1 cellular context compared by ENCODE assay signal in the genomic region with DNA sequence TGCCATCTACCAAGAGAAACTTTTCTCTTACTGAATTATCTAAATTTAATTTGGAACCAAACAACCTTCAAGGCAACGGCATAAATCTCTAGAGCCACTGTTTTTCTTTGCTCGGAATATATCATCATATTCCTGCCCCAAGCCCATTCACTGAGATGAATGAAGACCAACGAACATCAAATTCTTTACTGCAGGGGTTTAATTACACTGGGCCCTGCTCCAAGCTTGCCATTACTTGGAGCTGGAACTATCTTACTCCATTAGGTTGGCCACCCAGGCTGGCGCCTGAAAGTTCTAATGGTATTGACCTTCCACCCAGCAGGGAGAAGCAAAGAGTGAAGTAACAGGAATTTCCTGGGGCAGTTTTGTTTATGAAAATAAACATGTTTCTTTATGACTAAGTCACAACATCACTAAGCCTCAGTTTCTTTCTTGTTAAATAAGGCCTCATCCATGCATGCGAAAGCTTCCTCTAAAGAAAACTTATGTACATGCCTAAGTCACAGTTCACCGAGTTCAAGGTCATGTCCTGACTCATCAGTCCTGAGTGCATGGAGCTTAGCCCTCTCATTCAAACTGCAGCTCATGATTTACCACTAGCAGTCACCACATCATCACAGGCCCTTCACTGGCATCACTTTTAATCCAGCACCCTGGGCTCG.
A peak's percentile ranks its signal among the peaks of the same experiment; 100 is the strongest.
TF ChIP-seq lines count a peak whose summit lies in the region.

No MANE protein-coding gene starts in this region.

TF ChIP-seq in HEK293, 187 proteins besides CTCF, POLR2A, EP300 and RAD21 (continued from another document and continues in another):
- TF ChIP-seq, protein P1, sequence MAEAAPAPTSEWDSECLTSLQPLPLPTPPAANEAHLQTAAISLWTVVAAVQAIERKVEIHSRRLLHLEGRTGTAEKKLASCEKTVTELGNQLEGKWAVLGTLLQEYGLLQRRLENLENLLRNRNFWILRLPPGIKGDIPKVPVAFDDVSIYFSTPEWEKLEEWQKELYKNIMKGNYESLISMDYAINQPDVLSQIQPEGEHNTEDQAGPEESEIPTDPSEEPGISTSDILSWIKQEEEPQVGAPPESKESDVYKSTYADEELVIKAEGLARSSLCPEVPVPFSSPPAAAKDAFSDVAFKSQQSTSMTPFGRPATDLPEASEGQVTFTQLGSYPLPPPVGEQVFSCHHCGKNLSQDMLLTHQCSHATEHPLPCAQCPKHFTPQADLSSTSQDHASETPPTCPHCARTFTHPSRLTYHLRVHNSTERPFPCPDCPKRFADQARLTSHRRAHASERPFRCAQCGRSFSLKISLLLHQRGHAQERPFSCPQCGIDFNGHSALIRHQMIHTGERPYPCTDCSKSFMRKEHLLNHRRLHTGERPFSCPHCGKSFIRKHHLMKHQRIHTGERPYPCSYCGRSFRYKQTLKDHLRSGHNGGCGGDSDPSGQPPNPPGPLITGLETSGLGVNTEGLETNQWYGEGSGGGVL (tag by site-specific recombination; IDR thresholded peaks at IDR 0.05) = 0 out of 2 replicates have a peak, but pooled peaks have one; percentile 53
- 0 out of 2 replicates have a peak, but pooled peaks have one; percentile 8 for TF ChIP-seq SCRT1 (tag by site-specific recombination; IDR thresholded peaks at IDR 0.05; ENCODE audit: borderline replicate concordance)
- TF ChIP-seq, protein P2, sequence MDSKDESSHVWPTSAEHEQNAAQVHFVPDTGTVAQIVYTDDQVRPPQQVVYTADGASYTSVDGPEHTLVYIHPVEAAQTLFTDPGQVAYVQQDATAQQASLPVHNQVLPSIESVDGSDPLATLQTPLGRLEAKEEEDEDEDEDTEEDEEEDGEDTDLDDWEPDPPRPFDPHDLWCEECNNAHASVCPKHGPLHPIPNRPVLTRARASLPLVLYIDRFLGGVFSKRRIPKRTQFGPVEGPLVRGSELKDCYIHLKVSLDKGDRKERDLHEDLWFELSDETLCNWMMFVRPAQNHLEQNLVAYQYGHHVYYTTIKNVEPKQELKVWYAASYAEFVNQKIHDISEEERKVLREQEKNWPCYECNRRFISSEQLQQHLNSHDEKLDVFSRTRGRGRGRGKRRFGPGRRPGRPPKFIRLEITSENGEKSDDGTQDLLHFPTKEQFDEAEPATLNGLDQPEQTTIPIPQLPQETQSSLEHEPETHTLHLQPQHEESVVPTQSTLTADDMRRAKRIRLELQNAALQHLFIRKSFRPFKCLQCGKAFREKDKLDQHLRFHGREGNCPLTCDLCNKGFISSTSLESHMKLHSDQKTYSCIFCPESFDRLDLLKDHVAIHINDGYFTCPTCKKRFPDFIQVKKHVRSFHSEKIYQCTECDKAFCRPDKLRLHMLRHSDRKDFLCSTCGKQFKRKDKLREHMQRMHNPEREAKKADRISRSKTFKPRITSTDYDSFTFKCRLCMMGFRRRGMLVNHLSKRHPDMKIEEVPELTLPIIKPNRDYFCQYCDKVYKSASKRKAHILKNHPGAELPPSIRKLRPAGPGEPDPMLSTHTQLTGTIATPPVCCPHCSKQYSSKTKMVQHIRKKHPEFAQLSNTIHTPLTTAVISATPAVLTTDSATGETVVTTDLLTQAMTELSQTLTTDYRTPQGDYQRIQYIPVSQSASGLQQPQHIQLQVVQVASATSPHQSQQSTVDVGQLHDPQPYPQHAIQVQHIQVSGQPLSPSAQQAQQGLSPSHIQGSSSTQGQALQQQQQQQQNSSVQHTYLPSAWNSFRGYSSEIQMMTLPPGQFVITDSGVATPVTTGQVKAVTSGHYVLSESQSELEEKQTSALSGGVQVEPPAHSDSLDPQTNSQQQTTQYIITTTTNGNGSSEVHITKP (tag by site-specific recombination; IDR thresholded peaks at IDR 0.05) = peak; percentile 86
- TF ChIP-seq, protein P3, sequence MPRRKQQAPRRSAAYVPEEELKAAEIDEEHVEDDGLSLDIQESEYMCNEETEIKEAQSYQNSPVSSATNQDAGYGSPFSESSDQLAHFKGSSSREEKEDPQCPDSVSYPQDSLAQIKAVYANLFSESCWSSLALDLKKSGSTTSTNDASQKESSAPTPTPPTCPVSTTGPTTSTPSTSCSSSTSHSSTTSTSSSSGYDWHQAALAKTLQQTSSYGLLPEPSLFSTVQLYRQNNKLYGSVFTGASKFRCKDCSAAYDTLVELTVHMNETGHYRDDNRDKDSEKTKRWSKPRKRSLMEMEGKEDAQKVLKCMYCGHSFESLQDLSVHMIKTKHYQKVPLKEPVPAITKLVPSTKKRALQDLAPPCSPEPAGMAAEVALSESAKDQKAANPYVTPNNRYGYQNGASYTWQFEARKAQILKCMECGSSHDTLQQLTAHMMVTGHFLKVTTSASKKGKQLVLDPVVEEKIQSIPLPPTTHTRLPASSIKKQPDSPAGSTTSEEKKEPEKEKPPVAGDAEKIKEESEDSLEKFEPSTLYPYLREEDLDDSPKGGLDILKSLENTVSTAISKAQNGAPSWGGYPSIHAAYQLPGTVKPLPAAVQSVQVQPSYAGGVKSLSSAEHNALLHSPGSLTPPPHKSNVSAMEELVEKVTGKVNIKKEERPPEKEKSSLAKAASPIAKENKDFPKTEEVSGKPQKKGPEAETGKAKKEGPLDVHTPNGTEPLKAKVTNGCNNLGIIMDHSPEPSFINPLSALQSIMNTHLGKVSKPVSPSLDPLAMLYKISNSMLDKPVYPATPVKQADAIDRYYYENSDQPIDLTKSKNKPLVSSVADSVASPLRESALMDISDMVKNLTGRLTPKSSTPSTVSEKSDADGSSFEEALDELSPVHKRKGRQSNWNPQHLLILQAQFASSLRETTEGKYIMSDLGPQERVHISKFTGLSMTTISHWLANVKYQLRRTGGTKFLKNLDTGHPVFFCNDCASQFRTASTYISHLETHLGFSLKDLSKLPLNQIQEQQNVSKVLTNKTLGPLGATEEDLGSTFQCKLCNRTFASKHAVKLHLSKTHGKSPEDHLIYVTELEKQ (tag by site-specific recombination; IDR thresholded peaks at IDR 0.05; ENCODE audit: borderline replicate concordance) = peak; percentile 67; the same call in 1 of the 2 replicates
- no peak for TF ChIP-seq ZSCAN16 (tag by site-specific recombination; IDR thresholded peaks at IDR 0.05)
- peak; percentile 16; the same call in 1 of the 2 replicates for TF ChIP-seq ZNF146 (tag by site-specific recombination; IDR thresholded peaks at IDR 0.05)
- peak; percentile 73 for TF ChIP-seq ZNF184 (tag by site-specific recombination; IDR thresholded peaks at IDR 0.05)
- no peak for TF ChIP-seq ZNF175 (tag by site-specific recombination; IDR thresholded peaks at IDR 0.05)
- TF ChIP-seq, protein P4, sequence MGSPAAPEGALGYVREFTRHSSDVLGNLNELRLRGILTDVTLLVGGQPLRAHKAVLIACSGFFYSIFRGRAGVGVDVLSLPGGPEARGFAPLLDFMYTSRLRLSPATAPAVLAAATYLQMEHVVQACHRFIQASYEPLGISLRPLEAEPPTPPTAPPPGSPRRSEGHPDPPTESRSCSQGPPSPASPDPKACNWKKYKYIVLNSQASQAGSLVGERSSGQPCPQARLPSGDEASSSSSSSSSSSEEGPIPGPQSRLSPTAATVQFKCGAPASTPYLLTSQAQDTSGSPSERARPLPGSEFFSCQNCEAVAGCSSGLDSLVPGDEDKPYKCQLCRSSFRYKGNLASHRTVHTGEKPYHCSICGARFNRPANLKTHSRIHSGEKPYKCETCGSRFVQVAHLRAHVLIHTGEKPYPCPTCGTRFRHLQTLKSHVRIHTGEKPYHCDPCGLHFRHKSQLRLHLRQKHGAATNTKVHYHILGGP (tag by site-specific recombination; IDR thresholded peaks at IDR 0.05) = no peak
- 0 out of 2 replicates have a peak, but pooled peaks have one; percentile 20 for TF ChIP-seq KLF16 (tag by site-specific recombination; IDR thresholded peaks at IDR 0.05)
- TF ChIP-seq ZFP37 (tag by site-specific recombination; IDR thresholded peaks at IDR 0.05) = peak; percentile 18; the same call in 1 of the 2 replicates
- TF ChIP-seq, protein P5, sequence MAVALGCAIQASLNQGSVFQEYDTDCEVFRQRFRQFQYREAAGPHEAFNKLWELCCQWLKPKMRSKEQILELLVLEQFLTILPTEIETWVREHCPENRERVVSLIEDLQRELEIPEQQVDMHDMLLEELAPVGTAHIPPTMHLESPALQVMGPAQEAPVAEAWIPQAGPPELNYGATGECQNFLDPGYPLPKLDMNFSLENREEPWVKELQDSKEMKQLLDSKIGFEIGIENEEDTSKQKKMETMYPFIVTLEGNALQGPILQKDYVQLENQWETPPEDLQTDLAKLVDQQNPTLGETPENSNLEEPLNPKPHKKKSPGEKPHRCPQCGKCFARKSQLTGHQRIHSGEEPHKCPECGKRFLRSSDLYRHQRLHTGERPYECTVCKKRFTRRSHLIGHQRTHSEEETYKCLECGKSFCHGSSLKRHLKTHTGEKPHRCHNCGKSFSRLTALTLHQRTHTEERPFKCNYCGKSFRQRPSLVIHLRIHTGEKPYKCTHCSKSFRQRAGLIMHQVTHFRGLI (tag by site-specific recombination; IDR thresholded peaks at IDR 0.05) = peak; percentile 96
- no peak for TF ChIP-seq ZNF132 (tag by site-specific recombination; IDR thresholded peaks at IDR 0.05; ENCODE audit: borderline replicate concordance)
- no peak for TF ChIP-seq ZNF830 (tag by site-specific recombination; IDR thresholded peaks at IDR 0.05; ENCODE audit: low read depth)
- TF ChIP-seq, protein P6, sequence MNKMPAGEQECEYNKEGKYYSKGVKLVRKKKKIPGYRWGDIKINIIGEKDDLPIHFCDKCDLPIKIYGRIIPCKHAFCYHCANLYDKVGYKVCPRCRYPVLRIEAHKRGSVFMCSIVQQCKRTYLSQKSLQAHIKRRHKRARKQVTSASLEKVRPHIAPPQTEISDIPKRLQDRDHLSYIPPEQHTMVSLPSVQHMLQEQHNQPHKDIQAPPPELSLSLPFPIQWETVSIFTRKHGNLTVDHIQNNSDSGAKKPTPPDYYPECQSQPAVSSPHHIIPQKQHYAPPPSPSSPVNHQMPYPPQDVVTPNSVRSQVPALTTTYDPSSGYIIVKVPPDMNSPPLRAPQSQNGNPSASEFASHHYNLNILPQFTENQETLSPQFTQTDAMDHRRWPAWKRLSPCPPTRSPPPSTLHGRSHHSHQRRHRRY (tag by site-specific recombination; IDR thresholded peaks at IDR 0.05) = no peak
- no peak for TF ChIP-seq ZNF555 (tag by site-specific recombination; conservative IDR thresholded peaks at IDR 0.05)
- TF ChIP-seq ZNF791 (tag by site-specific recombination; IDR thresholded peaks at IDR 0.05) = no peak
- TF ChIP-seq, protein P7, sequence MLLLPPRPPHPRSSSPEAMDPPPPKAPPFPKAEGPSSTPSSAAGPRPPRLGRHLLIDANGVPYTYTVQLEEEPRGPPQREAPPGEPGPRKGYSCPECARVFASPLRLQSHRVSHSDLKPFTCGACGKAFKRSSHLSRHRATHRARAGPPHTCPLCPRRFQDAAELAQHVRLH (tag by site-specific recombination; IDR thresholded peaks at IDR 0.05) = peak; percentile 23; the same call in 1 of the 2 replicates
- peak; percentile 64 for TF ChIP-seq ZNF335 (tag by site-specific recombination; conservative IDR thresholded peaks at IDR 0.05)
- TF ChIP-seq, protein P8, sequence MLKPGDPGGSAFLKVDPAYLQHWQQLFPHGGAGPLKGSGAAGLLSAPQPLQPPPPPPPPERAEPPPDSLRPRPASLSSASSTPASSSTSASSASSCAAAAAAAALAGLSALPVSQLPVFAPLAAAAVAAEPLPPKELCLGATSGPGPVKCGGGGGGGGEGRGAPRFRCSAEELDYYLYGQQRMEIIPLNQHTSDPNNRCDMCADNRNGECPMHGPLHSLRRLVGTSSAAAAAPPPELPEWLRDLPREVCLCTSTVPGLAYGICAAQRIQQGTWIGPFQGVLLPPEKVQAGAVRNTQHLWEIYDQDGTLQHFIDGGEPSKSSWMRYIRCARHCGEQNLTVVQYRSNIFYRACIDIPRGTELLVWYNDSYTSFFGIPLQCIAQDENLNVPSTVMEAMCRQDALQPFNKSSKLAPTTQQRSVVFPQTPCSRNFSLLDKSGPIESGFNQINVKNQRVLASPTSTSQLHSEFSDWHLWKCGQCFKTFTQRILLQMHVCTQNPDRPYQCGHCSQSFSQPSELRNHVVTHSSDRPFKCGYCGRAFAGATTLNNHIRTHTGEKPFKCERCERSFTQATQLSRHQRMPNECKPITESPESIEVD (tag by site-specific recombination; IDR thresholded peaks at IDR 0.05) = peak; percentile 97
- TF ChIP-seq ZNF292 (tag by site-specific recombination; IDR thresholded peaks at IDR 0.05; ENCODE audit: borderline replicate concordance, low read depth) = no peak
- no peak for TF ChIP-seq ZNF510 (tag by site-specific recombination; IDR thresholded peaks at IDR 0.05; ENCODE audit: insufficient replicate concordance)
- peak; percentile 79 for TF ChIP-seq ZNF2 (tag by site-specific recombination; IDR thresholded peaks at IDR 0.05)
- 0 out of 2 replicates have a peak, but pooled peaks have one; percentile 7 for TF ChIP-seq SP2 (tag by site-specific recombination; IDR thresholded peaks at IDR 0.05)
- TF ChIP-seq, protein P9, sequence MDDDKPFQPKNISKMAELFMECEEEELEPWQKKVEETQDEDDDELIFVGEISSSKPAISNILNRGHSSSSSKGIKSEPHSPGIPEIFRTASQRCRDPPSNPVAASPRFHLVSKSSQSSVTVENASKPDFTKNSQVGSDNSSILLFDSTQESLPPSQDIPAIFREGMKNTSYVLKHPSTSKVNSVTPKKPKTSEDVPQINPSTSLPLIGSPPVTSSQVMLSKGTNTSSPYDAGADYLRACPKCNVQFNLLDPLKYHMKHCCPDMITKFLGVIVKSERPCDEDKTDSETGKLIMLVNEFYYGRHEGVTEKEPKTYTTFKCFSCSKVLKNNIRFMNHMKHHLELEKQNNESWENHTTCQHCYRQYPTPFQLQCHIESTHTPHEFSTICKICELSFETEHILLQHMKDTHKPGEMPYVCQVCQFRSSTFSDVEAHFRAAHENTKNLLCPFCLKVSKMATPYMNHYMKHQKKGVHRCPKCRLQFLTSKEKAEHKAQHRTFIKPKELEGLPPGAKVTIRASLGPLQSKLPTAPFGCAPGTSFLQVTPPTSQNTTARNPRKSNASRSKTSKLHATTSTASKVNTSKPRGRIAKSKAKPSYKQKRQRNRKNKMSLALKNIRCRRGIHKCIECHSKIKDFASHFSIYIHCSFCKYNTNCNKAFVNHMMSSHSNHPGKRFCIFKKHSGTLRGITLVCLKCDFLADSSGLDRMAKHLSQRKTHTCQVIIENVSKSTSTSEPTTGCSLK (tag by site-specific recombination; IDR thresholded peaks at IDR 0.05) = no peak
- peak; percentile 85 for TF ChIP-seq ZIC2 (tag by site-specific recombination; IDR thresholded peaks at IDR 0.05)
- TF ChIP-seq, protein P10, sequence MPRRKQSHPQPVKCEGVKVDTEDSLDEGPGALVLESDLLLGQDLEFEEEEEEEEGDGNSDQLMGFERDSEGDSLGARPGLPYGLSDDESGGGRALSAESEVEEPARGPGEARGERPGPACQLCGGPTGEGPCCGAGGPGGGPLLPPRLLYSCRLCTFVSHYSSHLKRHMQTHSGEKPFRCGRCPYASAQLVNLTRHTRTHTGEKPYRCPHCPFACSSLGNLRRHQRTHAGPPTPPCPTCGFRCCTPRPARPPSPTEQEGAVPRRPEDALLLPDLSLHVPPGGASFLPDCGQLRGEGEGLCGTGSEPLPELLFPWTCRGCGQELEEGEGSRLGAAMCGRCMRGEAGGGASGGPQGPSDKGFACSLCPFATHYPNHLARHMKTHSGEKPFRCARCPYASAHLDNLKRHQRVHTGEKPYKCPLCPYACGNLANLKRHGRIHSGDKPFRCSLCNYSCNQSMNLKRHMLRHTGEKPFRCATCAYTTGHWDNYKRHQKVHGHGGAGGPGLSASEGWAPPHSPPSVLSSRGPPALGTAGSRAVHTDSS (tag by site-specific recombination; IDR thresholded peaks at IDR 0.05) = peak; percentile 25; the same call in 1 of the 2 replicates
- peak; percentile 98 for TF ChIP-seq TRIM28 (IDR thresholded peaks at IDR 0.05; ENCODE audit: borderline replicate concordance, low read length)
- TF ChIP-seq, protein P11, sequence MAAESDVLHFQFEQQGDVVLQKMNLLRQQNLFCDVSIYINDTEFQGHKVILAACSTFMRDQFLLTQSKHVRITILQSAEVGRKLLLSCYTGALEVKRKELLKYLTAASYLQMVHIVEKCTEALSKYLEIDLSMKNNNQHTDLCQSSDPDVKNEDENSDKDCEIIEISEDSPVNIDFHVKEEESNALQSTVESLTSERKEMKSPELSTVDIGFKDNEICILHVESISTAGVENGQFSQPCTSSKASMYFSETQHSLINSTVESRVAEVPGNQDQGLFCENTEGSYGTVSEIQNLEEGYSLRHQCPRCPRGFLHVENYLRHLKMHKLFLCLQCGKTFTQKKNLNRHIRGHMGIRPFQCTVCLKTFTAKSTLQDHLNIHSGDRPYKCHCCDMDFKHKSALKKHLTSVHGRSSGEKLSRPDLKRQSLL (tag by site-specific recombination; IDR thresholded peaks at IDR 0.05) = no peak
